ENCODE assay signal across 15 cellular contexts in genomic region chr18:60411715-60412114, GRCh38. TPM values are rescaled to one million over a fixed set of nuclear protein-coding genes. Genes with fewer than 3 reads are reported as not detected.
DNase-seq lines count a peak whose midpoint lies in the region; ATAC-seq and TF ChIP-seq lines count a peak whose summit lies in the region.
"Had no signal": no experiment of that assay in that cellular context is flagged by ENCODE, and none has a peak within 500 bp of the region (broad histone marks: within the 10 kb centered on the region; RNA-seq: fewer than 3 reads in every experiment).

No MANE protein-coding gene starts in this region.

- H3K27me3 ChIP-seq in BJ (ENCODE audit: control insufficient read depth, insufficient read depth, low read length): no peaks in the 10 kb centered on the region
- no peaks in the 10 kb centered on the region for H3K27me3 ChIP-seq in PC-3 (ENCODE audit: low read length)
- H3K27me3 ChIP-seq: adrenal gland, dorsolateral prefrontal cortex, neutrophil had no signal

- no peaks in the 10 kb centered on the region for H3F3A ChIP-seq in PC-3 (ENCODE audit: low read length, unreplicated experiment)

- H3K9ac ChIP-seq in PC-3 (ENCODE audit: low read length): no peak overlapping the region

- POLR2A ChIA-PET in BJ (lab: Charles Lee): no interaction called here
- POLR2A ChIA-PET in PC-3 (lab: Charles Lee; ENCODE audit: unreplicated experiment): interaction anchor here (0.6 kb wide), 1 partner anchor 39 kb away, joined by 3 read pairs; no protein-coding TSS in a partner anchor

- CTCF ChIA-PET in BJ (lab: Yijun Ruan, JAX) (interaction anchor here (1.0 kb wide), 1 partner anchor 10 kb away, joined by 4 read pairs; no protein-coding TSS in a partner anchor), PC-3 (lab: Charles Lee) (interaction anchor here (0.5 to 0.6 kb wide), 2 partner anchors 22 to 66 kb away, joined by 3 to 5 read pairs; no protein-coding TSS in a partner anchor)

- H4K20me1 ChIP-seq in PC-3 (ENCODE audit: low read length): no peaks in the 10 kb centered on the region

- no peak for DNase-seq in BJ (ENCODE audit: low read depth)
- no peak for DNase-seq in GM13977 (ENCODE audit: low spot score)
- no peak for DNase-seq in PC-3
- peak; percentile 28 for DNase-seq in iPS-NIHi11 (ENCODE audit: low spot score)
- no peak for DNase-seq in COR-L47 (lab: John Stamatoyannopoulos, UW)
- no peak for DNase-seq in inferior parietal cortex (ENCODE audit: extremely low spot score)
- no peak for DNase-seq in SW480 (ENCODE audit: low spot score)
- no peak for DNase-seq in NCI-H2196 (lab: John Stamatoyannopoulos, UW; ENCODE audit: unreplicated experiment)
- DNase-seq: activated CD8-positive, alpha-beta memory T cell treated with anti-CD3 and anti-CD28 coated beads, Interleukin-2, amount 10 ng/mL, durations not matched to agents 7 days and 5 days; adrenal gland; dorsolateral prefrontal cortex; NCI-H1092; stimulated activated CD8-positive, alpha-beta memory T cell treated with anti-CD3 and anti-CD28 coated beads, Interleukin-4, amount 100 ng/mL, for 48 hours had no signal

- no peak overlapping the region for H2AFZ ChIP-seq in PC-3 (ENCODE audit: low read length)

- H3K4me1 ChIP-seq in PC-3 (ENCODE audit: insufficient read depth, low read length): no peaks in the 10 kb centered on the region
- H3K4me1 ChIP-seq: adrenal gland had no signal

- H3K4me3 ChIP-seq in BJ (ENCODE audit: low read depth, low read length) (no peak overlapping the region), PC-3 (ENCODE audit: low read length) (no peak overlapping the region)
- H3K4me3 ChIP-seq: adrenal gland, dorsolateral prefrontal cortex had no signal

- H3K27ac ChIP-seq in PC-3 (ENCODE audit: low read length): no peak overlapping the region
- H3K27ac ChIP-seq: adrenal gland, dorsolateral prefrontal cortex, neutrophil had no signal

- H3K36me3 ChIP-seq in BJ (ENCODE audit: control insufficient read depth, insufficient read depth, low read length) (no peaks in the 10 kb centered on the region), PC-3 (ENCODE audit: low read depth, low read length) (no peaks in the 10 kb centered on the region)
- H3K36me3 ChIP-seq: adrenal gland, neutrophil had no signal

- H3K9me2 ChIP-seq in PC-3 (replicated peaks; ENCODE audit: low read length): no peaks in the 10 kb centered on the region

- no peaks in the 10 kb centered on the region for H3K79me2 ChIP-seq in PC-3 (ENCODE audit: low read length)

- no peaks in the 10 kb centered on the region for H3K9me3 ChIP-seq in PC-3 (ENCODE audit: low read length)
- H3K9me3 ChIP-seq: adrenal gland, neutrophil had no signal

- no TSS peak for BruUV-seq in PC-3 (replicated peaks; lab: Mats Ljungman, UMichigan)

- TF ChIP-seq CTCF in BJ (IDR thresholded peaks at IDR 0.05; ENCODE audit: insufficient read depth, low read depth, low read length): peak; percentile 13; the same call in 1 of the 2 replicates
- TF ChIP-seq CTCF in GM13977 (IDR thresholded peaks at IDR 0.05; ENCODE audit: extremely low read depth, insufficient read depth, missing control alignments): peak; percentile 17
- peak; percentile 46; the same call in 1 of the 2 replicates for TF ChIP-seq CTCF in PC-3 (conservative IDR thresholded peaks at IDR 0.05; ENCODE audit: low read depth, low read length)

- intact Hi-C loops in PC-3 (cut with micrococcal nuclease): loop anchor here (5.0 to 10.0 kb wide), 2 partner anchors 227 to 344 kb away; no protein-coding TSS in a partner anchor

- in situ Hi-C loops in GM13977 (cut with MboI; ENCODE audit: low pct_unique_long_range_greater_than_20kb, low sequenced_read_pairs, unreplicated experiment): no loop called here

- ATAC-seq in PC-3: peak; percentile 29; the same call in 1 of the 2 replicates
- ATAC-seq: activated CD8-positive, alpha-beta memory T cell treated with anti-CD3 and anti-CD28 coated beads, Interleukin-2, amount 10 ng/mL, durations not matched to agents 7 days and 5 days had no signal

- no peak overlapping the region for H3K4me2 ChIP-seq in PC-3 (ENCODE audit: low read length)

RNA-seq across cellular contexts. Expression of gene MC4R, which starts 39.1 kb away (rescaled TPM):
- polyA plus RNA-seq in BJ (2011; rRNA removed): not detected in 2 replicates
- polyA minus RNA-seq in BJ (2011; rRNA and poly(A)+ RNA removed): not detected in 2 replicates
- not detected in 2 replicates for total RNA-seq in PC-3 (2014; rRNA removed)
- total RNA-seq: activated CD8-positive, alpha-beta memory T cell treated with anti-CD3 and anti-CD28 coated beads, Interleukin-2, amount 10 ng/mL, durations not matched to agents 7 days and 5 days; liver had no signal
- polyA plus RNA-seq: liver had no signal
